In genomic region chr5:89437450-89438435, GRCh38 we compare ENCODE assay signal across 13 cellular contexts.
DNase-seq lines count a peak whose midpoint lies in the region; ATAC-seq and TF ChIP-seq lines count a peak whose summit lies in the region.
"Had no signal": no experiment of that assay in that cellular context is flagged by ENCODE, and none has a peak within 500 bp of the region (broad histone marks: within the 10 kb centered on the region; RNA-seq: fewer than 3 reads in every experiment).

No MANE protein-coding gene starts in this region.

- H3K4me3 Mint-ChIP-seq in naive B cell = peak overlapping the region in 6 of 8 donors; percentile 9 to 91 (median 38)

- H3K4me1 Mint-ChIP-seq in naive B cell = peaks cover 59 to 83% (median 63%) of the 10 kb centered on the region in 3 donors

- in situ Hi-C loops in astrocyte of the cerebellum (cut with HindIII; ENCODE audit: low sequenced_read_pairs) = no loop called here

- H3K4me3 ChIP-seq in astrocyte of the cerebellum (ENCODE audit: low read depth, low read length) = no peak overlapping the region
- H3K4me3 ChIP-seq: BLaER1 treated with 17β-estradiol and CSF1 and Interleukin-3, amounts not matched to agents 10 nM and 100 nM had no signal

- no peak for ATAC-seq in naive B cell (ENCODE audit: low read depth in 2 of 2)

- no peak for TF ChIP-seq CTCF in astrocyte of the cerebellum (IDR thresholded peaks at IDR 0.05; ENCODE audit: low read depth, low read length, missing control alignments)

- DNase-seq in DMS53 treated with DMSO at 0.1 percent for 48 hours (lab: John Stamatoyannopoulos, UW; ENCODE audit: unreplicated experiment) (peak; percentile 26), M059J (ENCODE audit: low read depth) (peak; percentile 82), astrocyte of the cerebellum (ENCODE audit: low read depth) (peak; percentile 6), naive B cell (no peak), midbrain (lab: John Stamatoyannopoulos, UW) (no peak), NCI-H1694 (lab: John Stamatoyannopoulos, UW) (no peak), NCI-H82 treated with DMSO at 0.1 percent for 48 hours (lab: John Stamatoyannopoulos, UW; ENCODE audit: unreplicated experiment) (no peak)
- no peak for DNase-seq in stimulated activated CD4-positive, alpha-beta T cell treated with anti-CD3 and anti-CD28 coated beads, Interleukin-4, amount 100 ng/mL, for 1 hour
- DNase-seq: activated CD4-positive, alpha-beta T cell treated with anti-CD3 and anti-CD28 coated beads for 1 hour; NCI-H2227 treated with DMSO at 0.1 percent for 48 hours; SK-N-SH had no signal

- no peaks in the 10 kb centered on the region for H3K9me3 Mint-ChIP-seq in naive B cell

- H3K27me3 Mint-ChIP-seq in naive B cell = no peaks in the 10 kb centered on the region
- H3K27me3 Mint-ChIP-seq: progenitor cell of endocrine pancreas had no signal

- H3K27ac Mint-ChIP-seq in naive B cell = peak overlapping the region; percentile 90 to 99 (median 96)
- H3K27ac Mint-ChIP-seq: progenitor cell of endocrine pancreas had no signal

- no peaks in the 10 kb centered on the region for H3K36me3 Mint-ChIP-seq in naive B cell

Comparison
In these comparisons a context has a peak if more than half of its experiments do, and no peak if none do; other contexts are left out.
1. DNase-seq: peak in DMS53 treated with DMSO at 0.1 percent for 48 hours (single experiment), M059J (single experiment) and astrocyte of the cerebellum (single experiment); none in naive B cell (single experiment), stimulated activated CD4-positive, alpha-beta T cell treated with anti-CD3 and anti-CD28 coated beads, Interleukin-4, amount 100 ng/mL, for 1 hour (single experiment), midbrain (single experiment), NCI-H1694 (single experiment) and NCI-H82 treated with DMSO at 0.1 percent for 48 hours (single experiment).